Comparison of ENCODE assay signal across 11 cellular contexts in the genomic region with DNA sequence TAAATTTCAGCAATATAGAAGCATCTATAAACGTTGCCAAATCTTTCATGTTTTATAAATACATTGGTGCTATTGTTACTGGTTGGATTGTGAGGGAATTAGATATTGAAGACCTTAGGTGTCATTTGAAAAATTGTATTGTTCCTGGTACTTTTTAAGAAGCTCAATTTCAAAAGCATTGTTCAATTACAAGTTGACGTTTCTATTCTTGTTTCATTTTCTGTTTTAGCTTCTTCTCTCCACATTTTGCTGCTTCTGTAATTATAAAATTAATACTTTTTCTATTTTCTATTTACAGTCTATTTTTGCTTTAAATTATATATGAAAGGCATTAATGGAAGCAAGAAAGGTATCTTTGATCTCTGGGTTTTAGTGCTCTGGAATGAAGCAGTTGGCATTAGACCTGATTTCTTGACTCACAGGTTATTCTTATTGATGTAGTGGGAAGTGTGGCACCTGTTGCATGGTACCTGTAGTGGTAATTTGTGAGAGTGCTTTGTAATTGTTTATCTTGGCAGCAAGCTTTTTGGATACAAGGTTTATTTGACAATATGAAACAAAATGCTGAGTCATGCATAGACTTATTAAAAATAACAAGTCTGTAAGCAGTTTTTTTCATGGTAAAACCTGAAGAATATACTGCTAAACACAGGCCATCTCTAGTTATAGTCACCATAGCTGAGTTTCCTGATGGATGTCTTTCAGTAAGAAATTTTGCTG. TPM values are rescaled to one million over a fixed set of nuclear protein-coding genes. Genes with fewer than 3 reads are reported as not detected.
DNase-seq lines count a peak whose midpoint lies in the region; ATAC-seq, FAIRE-seq and TF ChIP-seq lines count a peak whose summit lies in the region.
"Had no signal": no experiment of that assay in that cellular context is flagged by ENCODE, and none has a peak within 500 bp of the region (broad histone marks: within the 10 kb centered on the region; RNA-seq: fewer than 3 reads in every experiment).

No MANE protein-coding gene starts in this region.

- peaks cover 41% of the 10 kb centered on the region for H3K79me2 ChIP-seq in mammary epithelial cell (ENCODE audit: insufficient read depth, low read length)

- no TSS peak for BruUV-seq in mammary epithelial cell (replicated peaks; lab: Mats Ljungman, UMichigan)

- H3K4me1 Mint-ChIP-seq in HFFc6 (ENCODE audit: low read depth) (peaks cover 85% of the 10 kb centered on the region), osteocyte (ENCODE audit: unreplicated experiment) (peaks cover 35% of the 10 kb centered on the region)

- in situ Hi-C loops in mammary epithelial cell (cut with MboI; ENCODE audit: low sequenced_read_pairs in 2 of 2) = no loop called here

- H3K27me3 ChIP-seq in mammary epithelial cell (ENCODE audit: insufficient read depth, low read length) = no peaks in the 10 kb centered on the region
- H3K27me3 ChIP-seq: gastroesophageal sphincter had no signal

- no peak overlapping the region for H3K27ac ChIP-seq in mammary epithelial cell (ENCODE audit: insufficient read depth, low read depth, low read length)
- H3K27ac ChIP-seq: gastroesophageal sphincter had no signal

- no peak overlapping the region for H3K4me3 ChIP-seq in mammary epithelial cell (replicated peaks in 1 of 3; ENCODE audit: insufficient read depth in 1 of 3, low read depth in 2 of 3, low read length in 3 of 3)
- H3K4me3 ChIP-seq: gastroesophageal sphincter had no signal

- H3K4me3 Mint-ChIP-seq in HFFc6 (peak overlapping the region; percentile 51), osteocyte (ENCODE audit: unreplicated experiment) (no peak overlapping the region)
- H3K4me3 Mint-ChIP-seq: activated CD4-positive, alpha-beta T cell treated with anti-CD3 and anti-CD28 coated beads for 36 hours had no signal

- H3K36me3 ChIP-seq in mammary epithelial cell (ENCODE audit: insufficient read depth, low read length) = peaks cover 9% of the 10 kb centered on the region

- no peak for ATAC-seq in HG02981 (IDR thresholded peaks at IDR 0.05; ENCODE audit: unreplicated experiment)
- ATAC-seq: activated CD4-positive, alpha-beta T cell treated with anti-CD3 and anti-CD28 coated beads for 36 hours; gastroesophageal sphincter had no signal

- H3K36me3 Mint-ChIP-seq in HFFc6 (ENCODE audit: low read depth) (peaks cover 40% of the 10 kb centered on the region), osteocyte (ENCODE audit: unreplicated experiment) (peaks cover 16% of the 10 kb centered on the region)

- 50% methylated on average over 2 of the region's 2 CpGs for WGBS in mammary epithelial cell (ENCODE audit: low coverage, missing lambda C conversion rate)

- H3K27ac Mint-ChIP-seq in HFFc6 (peak overlapping the region; percentile 80), osteocyte (ENCODE audit: unreplicated experiment) (peak overlapping the region; percentile 58)
- H3K27ac Mint-ChIP-seq: activated CD4-positive, alpha-beta T cell treated with anti-CD3 and anti-CD28 coated beads for 36 hours had no signal

- H3K9me3 Mint-ChIP-seq in HFFc6 (no peaks in the 10 kb centered on the region), osteocyte (ENCODE audit: unreplicated experiment) (no peaks in the 10 kb centered on the region)

- no peak overlapping the region for H3K9ac ChIP-seq in mammary epithelial cell (ENCODE audit: insufficient read depth, low read length)

- no peaks in the 10 kb centered on the region for H4K20me1 ChIP-seq in mammary epithelial cell (ENCODE audit: insufficient read depth, low read length)

- FAIRE-seq in frontal cortex (lab: Jason Lieb, UNC) = no peak

- intact Hi-C loops in mammary epithelial cell (cut with micrococcal nuclease) = no loop called here

- DNase-seq in NCI-H748 (lab: John Stamatoyannopoulos, UW; ENCODE audit: unreplicated experiment) (peak; percentile 41), NCI-H748 treated with DMSO at 0.1 percent for 48 hours (lab: John Stamatoyannopoulos, UW) (no peak), HFFc6 (no peak), mammary epithelial cell (peak; percentile 5), osteocyte (ENCODE audit: extremely low spot score, unreplicated experiment) (no peak), cerebellum (ENCODE audit: low spot score) (no peak), frontal cortex (ENCODE audit: low spot score in 2 of 2) (no peak)
- DNase-seq: activated CD4-positive, alpha-beta T cell treated with anti-CD3 and anti-CD28 coated beads for 36 hours; anterior cingulate cortex had no signal

- TF ChIP-seq CTCF in HFFc6 (IDR thresholded peaks at IDR 0.05) (no peak), mammary epithelial cell (conservative IDR thresholded peaks at IDR 0.05 in 1 of 2, IDR thresholded peaks at IDR 0.05 in 1 of 2; ENCODE audit: extremely low read depth in 1 of 2, insufficient read depth in 1 of 2, low read depth in 1 of 2, low read length in 2 of 2) (no peak), osteocyte (IDR thresholded peaks at IDR 0.05) (no peak)

- dilution Hi-C loops in mammary epithelial cell (cut with HindIII; ENCODE audit: low sequenced_read_pairs) = no loop called here

- CTCF ChIA-PET in mammary epithelial cell (lab: Charles Lee; ENCODE audit: low non-redundant PET) = no interaction called here

- H3K4me2 ChIP-seq in mammary epithelial cell (ENCODE audit: insufficient read depth, low read depth, low read length) = no peak overlapping the region

- no peaks in the 10 kb centered on the region for H3K9me3 ChIP-seq in mammary epithelial cell (replicated peaks; ENCODE audit: insufficient read depth, low read length)
- H3K9me3 ChIP-seq: gastroesophageal sphincter had no signal

- H3K4me1 ChIP-seq in mammary epithelial cell (ENCODE audit: insufficient read depth, low read length) = no peaks in the 10 kb centered on the region

- H2AFZ ChIP-seq in mammary epithelial cell (ENCODE audit: low read depth, low read length) = no peak overlapping the region

- H3K27me3 Mint-ChIP-seq in HFFc6 (ENCODE audit: insufficient read depth) = no peaks in the 10 kb centered on the region
- no peaks in the 10 kb centered on the region for H3K27me3 Mint-ChIP-seq in osteocyte (ENCODE audit: unreplicated experiment)
- H3K27me3 Mint-ChIP-seq: activated CD4-positive, alpha-beta T cell treated with anti-CD3 and anti-CD28 coated beads for 36 hours had no signal

RNA-seq across cellular contexts. Expression of gene MACIR, which starts 13.2 kb away (rescaled TPM):
- 100 to 1,000 TPM in 3 of 6 experiments, 10 to 100 TPM in 3; 80.7 to 110 (median 97.9) TPM for total RNA-seq in HFFc6 (2021; fragmentation: NEBNext Ultra II Directional; extraction: Animal tissue kit (Norgen Biotek cat#: 25700))
- total RNA-seq in mammary epithelial cell = 1 to 10 TPM; 7.2 to 7.5 TPM
- 6.6 TPM for polyA plus RNA-seq in mammary epithelial cell
- polyA minus RNA-seq in mammary epithelial cell = 10.3 TPM
- 7.7 and 8.4 TPM in 2 replicates for total RNA-seq in osteocyte
- 44.3 TPM for total RNA-seq in cerebellum
- 58.7 TPM for total RNA-seq in frontal cortex

Comparison
In these comparisons a context has a peak if more than half of its experiments do, and no peak if none do; other contexts are left out.
1. DNase-seq: peak in NCI-H748 (single experiment) and mammary epithelial cell (single experiment); none in NCI-H748 treated with DMSO at 0.1 percent for 48 hours (single experiment), HFFc6 (single experiment), osteocyte (single experiment), cerebellum (single experiment) and frontal cortex (0 of 2).